11 cellular contexts compared by ENCODE assay signal in genomic region chr1:202084791-202085681, GRCh38. TPM values are rescaled to one million over a fixed set of nuclear protein-coding genes. Genes with fewer than 3 reads are reported as not detected.
A peak's percentile ranks its signal among the peaks of the same experiment; 100 is the strongest.
DNase-seq lines count a peak whose midpoint lies in the region; ATAC-seq and TF ChIP-seq lines count a peak whose summit lies in the region.
"Had no signal": no experiment of that assay in that cellular context is flagged by ENCODE, and none has a peak within 500 bp of the region (broad histone marks: within the 10 kb centered on the region; RNA-seq: fewer than 3 reads in every experiment).

No MANE protein-coding gene starts in this region.

- no peak overlapping the region for H3K4me3 ChIP-seq in HEK293 (ENCODE audit: low read depth, low read length)
- no peak overlapping the region for H3K4me3 ChIP-seq in heart right ventricle
- H3K4me3 ChIP-seq in prostate gland = no peak overlapping the region
- no peak overlapping the region for H3K4me3 ChIP-seq in gastrocnemius medialis

- 58 to 61% methylated on average over 16 of the region's 16 CpGs for WGBS in heart right ventricle, 2 donors
- 31% methylated on average over 16 of the region's 16 CpGs for WGBS in prostate gland

- H3K9me3 ChIP-seq in HEK293 (ENCODE audit: control insufficient read depth, insufficient read depth, low read depth, low read length) (no peaks in the 10 kb centered on the region), heart right ventricle (no peaks in the 10 kb centered on the region), prostate gland (no peaks in the 10 kb centered on the region), gastrocnemius medialis (no peaks in the 10 kb centered on the region)

- no peaks in the 10 kb centered on the region for H3K4me1 Mint-ChIP-seq in activated CD4-positive, alpha-beta memory T cell treated with anti-CD3 and anti-CD28 coated beads for 36 hours (ENCODE audit: low read depth)
- H3K4me1 Mint-ChIP-seq: activated CD4-positive, alpha-beta T cell treated with anti-CD3 and anti-CD28 coated beads for 36 hours had no signal

- TF ChIP-seq CTCF in HEK293 (tag by site-specific recombination; IDR thresholded peaks at IDR 0.05) (no peak), heart right ventricle (IDR thresholded peaks at IDR 0.05) (no peak), prostate gland (IDR thresholded peaks at IDR 0.05) (no peak), gastrocnemius medialis (IDR thresholded peaks at IDR 0.05 in 4 of 5, conservative IDR thresholded peaks at IDR 0.05 in 1 of 5) (no peak)

- H3K4me1 ChIP-seq in HEK293 (ENCODE audit: control insufficient read depth, insufficient read depth, low read length) = no peaks in the 10 kb centered on the region; the same call in 1 of the 2 replicates
- peaks cover 0 to 20% (median 0%) of the 10 kb centered on the region in 9 donors for H3K4me1 ChIP-seq in heart right ventricle
- H3K4me1 ChIP-seq in prostate gland (replicated peaks) = no peaks in the 10 kb centered on the region
- H3K4me1 ChIP-seq in gastrocnemius medialis = no peaks in the 10 kb centered on the region

- intact Hi-C loops in heart right ventricle (cut with DNase I) = no loop called here
- intact Hi-C loops in prostate gland (cut with DNase I) = no loop called here
- intact Hi-C loops in gastrocnemius medialis (cut with DNase I; ENCODE audit: low total_unique reads) = no loop called here
- intact Hi-C loops in activated CD4-positive, alpha-beta memory T cell treated with anti-CD3 and anti-CD28 coated beads for 36 hours (cut with micrococcal nuclease) = no loop called here

- H3K27ac ChIP-seq in HEK293 (ENCODE audit: extremely low read depth, low read depth, low read length) (no peak overlapping the region), heart right ventricle (no peak overlapping the region), prostate gland (peak overlapping the region; percentile 53 to 58), gastrocnemius medialis (no peak overlapping the region)

- H3K36me3 ChIP-seq in HEK293 (ENCODE audit: control insufficient read depth in 2 of 2, insufficient read depth in 1 of 2, low read length in 2 of 2) (no peaks in the 10 kb centered on the region), heart right ventricle (no peaks in the 10 kb centered on the region), prostate gland (no peaks in the 10 kb centered on the region), gastrocnemius medialis (no peaks in the 10 kb centered on the region)

- H3K4me3 Mint-ChIP-seq in activated CD4-positive, alpha-beta memory T cell treated with anti-CD3 and anti-CD28 coated beads for 36 hours = no peak overlapping the region
- H3K4me3 Mint-ChIP-seq: activated CD4-positive, alpha-beta T cell treated with anti-CD3 and anti-CD28 coated beads for 36 hours had no signal

- H3K27me3 ChIP-seq in heart right ventricle = no peaks in the 10 kb centered on the region
- no peaks in the 10 kb centered on the region for H3K27me3 ChIP-seq in prostate gland (replicated peaks; ENCODE audit: insufficient read depth)
- H3K27me3 ChIP-seq in gastrocnemius medialis = no peaks in the 10 kb centered on the region

- POLR2A ChIA-PET in HEK293 (lab: Yijun Ruan, JAX) = no interaction called here
- POLR2A ChIA-PET in activated CD4-positive, alpha-beta memory T cell treated with anti-CD3 and anti-CD28 coated beads for 36 hours (lab: Charles Lee) = no interaction called here

- H3K9me3 Mint-ChIP-seq in activated CD4-positive, alpha-beta memory T cell treated with anti-CD3 and anti-CD28 coated beads for 36 hours = no peaks in the 10 kb centered on the region

- in situ Hi-C loops in gastrocnemius medialis (cut with MboI; ENCODE audit: low sequenced_read_pairs in 4 of 4) = no loop called here

- ATAC-seq in heart right ventricle (peak in 5 of 8 donors; percentile 37 to 59 (median 51)), gastrocnemius medialis (no peak)
- ATAC-seq: activated CD4-positive, alpha-beta T cell treated with anti-CD3 and anti-CD28 coated beads for 36 hours had no signal

- TF ChIP-seq POLR2A in prostate gland (IDR thresholded peaks at IDR 0.05) (no peak), gastrocnemius medialis (IDR thresholded peaks at IDR 0.05) (no peak)

- DNase-seq in NCI-H526 treated with DMSO at 0.1 percent for 48 hours (lab: John Stamatoyannopoulos, UW) = peak; percentile 91
- DNase-seq in heart right ventricle = no peak
- DNase-seq in prostate gland (ENCODE audit: low spot score) = peak; percentile 76
- DNase-seq in HK-2 (ENCODE audit: unreplicated experiment) = no peak
- no peak for DNase-seq in activated effector memory CD4-positive, alpha-beta T cell treated with anti-CD3 and anti-CD28 coated beads, Interleukin-2, amount 50 U/mL, for 16 hours
- no peak for DNase-seq in gastrocnemius medialis
- DNase-seq in activated CD4-positive, alpha-beta memory T cell treated with anti-CD3 and anti-CD28 coated beads for 36 hours = no peak
- DNase-seq: activated CD4-positive, alpha-beta T cell treated with anti-CD3 and anti-CD28 coated beads for 36 hours; central memory CD4-positive, alpha-beta T cell; kidney glomerular epithelial cell had no signal

- H3K27me3 Mint-ChIP-seq in activated CD4-positive, alpha-beta memory T cell treated with anti-CD3 and anti-CD28 coated beads for 36 hours = no peaks in the 10 kb centered on the region
- H3K27me3 Mint-ChIP-seq: activated CD4-positive, alpha-beta T cell treated with anti-CD3 and anti-CD28 coated beads for 36 hours had no signal

- CTCF ChIA-PET in HEK293 (lab: Yijun Ruan, JAX) = interaction anchor here (1.5 kb wide), 1 partner anchor 85 kb away, joined by 5 read pairs; no protein-coding TSS in a partner anchor
- CTCF ChIA-PET in activated CD4-positive, alpha-beta memory T cell treated with anti-CD3 and anti-CD28 coated beads for 36 hours (lab: Charles Lee) = no interaction called here

- H3K36me3 Mint-ChIP-seq in activated CD4-positive, alpha-beta memory T cell treated with anti-CD3 and anti-CD28 coated beads for 36 hours = no peaks in the 10 kb centered on the region

- H3K27ac Mint-ChIP-seq in activated CD4-positive, alpha-beta memory T cell treated with anti-CD3 and anti-CD28 coated beads for 36 hours = no peak overlapping the region
- H3K27ac Mint-ChIP-seq: activated CD4-positive, alpha-beta T cell treated with anti-CD3 and anti-CD28 coated beads for 36 hours had no signal

TF ChIP-seq in HEK293, 187 proteins besides CTCF, POLR2A, EP300 and RAD21 (continues in another document):
- TF ChIP-seq ZFHX2 (tag by site-specific recombination; conservative IDR thresholded peaks at IDR 0.05) = peak; percentile 99
- peak; percentile 97 for TF ChIP-seq KLF1 (tag by site-specific recombination; IDR thresholded peaks at IDR 0.05)
- no peak for TF ChIP-seq ZSCAN16 (tag by site-specific recombination; IDR thresholded peaks at IDR 0.05)
- TF ChIP-seq EGR2 (tag by site-specific recombination; IDR thresholded peaks at IDR 0.05; ENCODE audit: low read depth) = peak; percentile 98
- peak; percentile 86 for TF ChIP-seq ZNF600 (tag by site-specific recombination; IDR thresholded peaks at IDR 0.05)
- peak; percentile 92 for TF ChIP-seq KLF17 (tag by site-specific recombination; IDR thresholded peaks at IDR 0.05)
- TF ChIP-seq ZNF37A (tag by site-specific recombination; IDR thresholded peaks at IDR 0.05) = no peak
- no peak for TF ChIP-seq ZNF792 (tag by site-specific recombination; IDR thresholded peaks at IDR 0.05)
- peak; percentile 81 for TF ChIP-seq PRDM10 (tag by site-specific recombination; IDR thresholded peaks at IDR 0.05)
- TF ChIP-seq BCL11B (tag by site-specific recombination; IDR thresholded peaks at IDR 0.05; ENCODE audit: low read depth) = no peak

RNA-seq across cellular contexts. Expression of gene GPR37L1, which starts 37.7 kb away (rescaled TPM):
- total RNA-seq in heart right ventricle (under 1 TPM in 4 of 10 donors, not detected in 6; 0.04 to 0.20 (median 0.06) TPM), prostate gland (under 1 TPM; 0.09 to 0.28 TPM), gastrocnemius medialis (under 1 TPM in 2 of 4 donors, not detected in 2; 0.04 to 0.10 TPM)
- under 1 TPM in 1 of 2 donors, not detected in 1; 0.03 TPM for polyA plus RNA-seq in heart right ventricle
- not detected for total RNA-seq in activated CD4-positive, alpha-beta memory T cell treated with anti-CD3 and anti-CD28 coated beads for 36 hours
- total RNA-seq: activated CD4-positive, alpha-beta T cell treated with anti-CD3 and anti-CD28 coated beads for 36 hours had no signal

RNA-seq across cellular contexts. Expression of gene ARL8A, which starts 59.5 kb away (rescaled TPM):
- total RNA-seq in heart right ventricle = 10 to 100 TPM; 70.9 to 92.7 (median 83.4) TPM
- polyA plus RNA-seq in heart right ventricle = 10 to 100 TPM; 21.5 to 29.6 TPM
- 100 to 1,000 TPM in 1 of 2 donors, 10 to 100 TPM in 1; 39.9 to 102 TPM for total RNA-seq in prostate gland
- total RNA-seq in gastrocnemius medialis = 10 to 100 TPM; 28.2 to 53.5 (median 49.8) TPM
- 10 to 100 TPM; 38.2 to 40.4 TPM for total RNA-seq in activated CD4-positive, alpha-beta memory T cell treated with anti-CD3 and anti-CD28 coated beads for 36 hours

Comparison
In these comparisons a context has a peak if more than half of its experiments do, and no peak if none do; other contexts are left out.
1. H3K27ac ChIP-seq: peak in prostate gland (2 of 2); none in HEK293 (single experiment), heart right ventricle (0 of 10) and gastrocnemius medialis (0 of 4).
2. DNase-seq: peak in NCI-H526 treated with DMSO at 0.1 percent for 48 hours (single experiment) and prostate gland (single experiment); none in heart right ventricle (0 of 2), HK-2 (single experiment), activated effector memory CD4-positive, alpha-beta T cell treated with anti-CD3 and anti-CD28 coated beads, Interleukin-2, amount 50 U/mL, for 16 hours (single experiment), gastrocnemius medialis (0 of 2) and activated CD4-positive, alpha-beta memory T cell treated with anti-CD3 and anti-CD28 coated beads for 36 hours (single experiment).
3. ATAC-seq: peak in heart right ventricle (5 of 8); none in gastrocnemius medialis (0 of 2).